Comparison of ENCODE assay signal across 8 cellular contexts in the genomic region with DNA sequence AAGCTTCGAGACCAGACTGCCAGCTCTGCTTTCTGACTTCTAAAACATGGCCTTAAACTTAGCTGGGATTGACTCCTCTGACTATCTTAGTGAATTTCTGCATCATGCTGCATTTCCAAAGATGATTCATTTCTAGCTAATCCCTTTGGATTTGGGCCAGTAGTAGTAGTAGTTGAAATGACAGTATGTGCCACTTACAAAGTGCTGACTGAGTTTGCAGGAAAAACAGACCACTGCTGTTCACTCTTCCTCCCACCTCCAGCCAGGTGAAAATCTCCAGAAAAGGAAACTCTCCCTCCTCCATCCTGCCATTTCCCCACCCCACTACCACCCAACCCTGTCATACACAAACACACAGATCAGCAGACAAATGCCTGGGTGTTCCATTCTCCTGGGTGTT. TPM values are rescaled to one million over a fixed set of nuclear protein-coding genes. Genes with fewer than 3 reads are reported as not detected.
DNase-seq lines count a peak whose midpoint lies in the region; ATAC-seq lines count a peak whose summit lies in the region.

No MANE protein-coding gene starts in this region.

- intact Hi-C loops in sciatic nerve (cut with DNase I) = no loop called here

- peak; percentile 45 for ATAC-seq in sciatic nerve
- no peak for ATAC-seq in GM19395 (IDR thresholded peaks at IDR 0.05; ENCODE audit: unreplicated experiment)
- no peak for ATAC-seq in HG03457 (IDR thresholded peaks at IDR 0.05; ENCODE audit: unreplicated experiment)
- ATAC-seq in HG02938 (IDR thresholded peaks at IDR 0.05; ENCODE audit: unreplicated experiment) = no peak

- DNase-seq in ELR (ENCODE audit: low read depth) (peak; percentile 94), RPMI7951 (ENCODE audit: low read depth) (peak; percentile 84), fibroblast of peridontal ligament (ENCODE audit: extremely low read depth) (peak; percentile 91), sciatic nerve (ENCODE audit: low spot score) (no peak), C1 segment of cervical spinal cord (lab: John Stamatoyannopoulos, UW) (no peak)

RNA-seq across cellular contexts. Expression of a gene that starts 8.5 kb away (rescaled TPM):
- 14.9 and 21.3 TPM in 2 replicates for total RNA-seq in RPMI7951 (2014; rRNA removed; shearing (Covaris generic))
- total RNA-seq in sciatic nerve = 10.9 TPM

Comparison
In these comparisons a context has a peak if more than half of its experiments do, and no peak if none do; other contexts are left out.
1. DNase-seq: peak in ELR (single experiment), RPMI7951 (single experiment) and fibroblast of peridontal ligament (single experiment); none in sciatic nerve (single experiment) and C1 segment of cervical spinal cord (0 of 14).